In the genomic region with DNA sequence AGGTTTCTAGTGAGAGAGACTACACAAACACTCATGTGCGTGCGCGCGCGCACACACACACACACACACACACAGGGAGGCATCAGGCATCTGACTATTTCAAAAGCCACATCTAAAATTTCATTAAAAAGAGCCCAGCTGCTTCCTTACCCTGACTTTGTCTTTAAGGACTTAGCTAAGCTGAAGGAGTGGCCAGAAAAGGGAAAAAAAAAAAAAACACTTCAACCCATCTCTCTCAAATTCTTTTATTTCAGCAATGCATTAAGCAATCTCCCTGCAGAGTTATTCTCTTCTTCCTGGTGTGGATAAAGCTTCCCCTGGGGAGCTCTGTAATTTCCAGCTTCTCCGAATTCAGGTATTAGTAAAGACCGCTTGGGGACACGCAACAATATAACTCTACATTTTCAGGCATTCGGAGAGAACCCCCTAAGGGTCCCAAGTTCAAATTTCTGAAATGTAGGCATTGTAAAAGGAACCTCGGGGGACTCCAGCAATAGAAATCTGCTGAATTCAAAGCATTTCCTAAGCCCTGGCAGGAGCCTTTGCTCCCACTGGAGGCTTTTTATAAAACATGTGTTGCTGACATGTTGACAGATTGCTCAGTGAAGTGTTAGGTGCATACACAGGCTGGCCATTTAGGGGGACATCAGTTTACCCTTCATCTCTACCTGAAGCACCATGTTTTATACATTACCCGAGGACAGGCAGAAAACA, we compare ENCODE assay signal across 14 cellular contexts.
DNase-seq lines count a peak whose midpoint lies in the region; ATAC-seq and TF ChIP-seq lines count a peak whose summit lies in the region.
"Had no signal": no experiment of that assay in that cellular context is flagged by ENCODE, and none has a peak within 500 bp of the region (broad histone marks: within the 10 kb centered on the region; RNA-seq: fewer than 3 reads in every experiment).

No MANE protein-coding gene starts in this region.

- H3K9ac ChIP-seq in fibroblast of lung (ENCODE audit: insufficient read depth, low read length) = no peak overlapping the region

- no peak overlapping the region for H2AFZ ChIP-seq in fibroblast of lung (ENCODE audit: low read length)
- no peak overlapping the region for H2AFZ ChIP-seq in osteoblast (ENCODE audit: low read length)

- H3K36me3 ChIP-seq in fibroblast of lung (ENCODE audit: control insufficient read depth, insufficient read depth, low read length) (no peaks in the 10 kb centered on the region), osteoblast (ENCODE audit: insufficient read depth, low read length) (no peaks in the 10 kb centered on the region)
- H3K36me3 ChIP-seq: ascending aorta had no signal

- DNase-seq in DMS79 treated with DMSO at 0.1 percent for 48 hours (lab: John Stamatoyannopoulos, UW) (peak; percentile 85), NCI-H2227 (lab: John Stamatoyannopoulos, UW; ENCODE audit: unreplicated experiment) (peak; percentile 60), fibroblast of lung (ENCODE audit: low read depth in 2 of 2) (peak; percentile 28 to 81), osteoblast (ENCODE audit: insufficient read length, low spot score, missing footprints) (no peak), COLO668 (lab: John Stamatoyannopoulos, UW; ENCODE audit: unreplicated experiment) (no peak)
- no peak for DNase-seq in activated naive CD4-positive, alpha-beta T cell treated with anti-CD3 and anti-CD28 coated beads, Interleukin-2, amount 50 U/mL, for 72 hours (ENCODE audit: low spot score in 2 of 2)
- no peak for DNase-seq in activated CD4-positive, alpha-beta T cell treated with anti-CD3 and anti-CD28 coated beads, Interleukin-2, amount 50 U/mL, for 48 hours
- DNase-seq: activated CD8-positive, alpha-beta T cell treated with anti-CD3 and anti-CD28 coated beads for 36 hours; GOT3; naive thymus-derived CD4-positive, alpha-beta T cell; NCI-H1092 had no signal

- H3K27ac ChIP-seq in fibroblast of lung (ENCODE audit: insufficient read depth, low read length) = peak overlapping the region; percentile 21
- no peak overlapping the region for H3K27ac ChIP-seq in osteoblast (ENCODE audit: low read depth, low read length)
- H3K27ac ChIP-seq: ascending aorta had no signal

- no peaks in the 10 kb centered on the region for H4K20me1 ChIP-seq in fibroblast of lung (ENCODE audit: control insufficient read depth, extremely low read depth, insufficient read depth, low read length)
- H4K20me1 ChIP-seq in osteoblast (ENCODE audit: insufficient read depth, low read length) = no peaks in the 10 kb centered on the region

- H3K27ac Mint-ChIP-seq in activated naive CD4-positive, alpha-beta T cell treated with anti-CD3 and anti-CD28 coated beads, Interleukin-2, amount 50 U/mL, for 72 hours = no peak overlapping the region
- H3K27ac Mint-ChIP-seq: activated CD8-positive, alpha-beta T cell treated with anti-CD3 and anti-CD28 coated beads for 36 hours; naive thymus-derived CD4-positive, alpha-beta T cell; type B pancreatic cell had no signal

- H3K4me1 ChIP-seq in fibroblast of lung (ENCODE audit: control insufficient read depth, extremely low read depth, insufficient read depth, low read length) (peaks cover 22% of the 10 kb centered on the region), osteoblast (ENCODE audit: insufficient read depth, low read length) (peaks cover 27% of the 10 kb centered on the region)
- H3K4me1 ChIP-seq: ascending aorta had no signal

- TF ChIP-seq CTCF in fibroblast of lung (conservative IDR thresholded peaks at IDR 0.05 in 1 of 2, IDR thresholded peaks at IDR 0.05 in 1 of 2; ENCODE audit: low read depth in 1 of 2, low read length in 2 of 2) (no peak), osteoblast (IDR thresholded peaks at IDR 0.05; ENCODE audit: extremely low read depth, low read depth, low read length) (no peak)

- H3K4me3 ChIP-seq in fibroblast of lung (replicated peaks in 1 of 4; ENCODE audit: control extremely low read depth in 1 of 4, insufficient read depth in 1 of 4, low read depth in 3 of 4, low read length in 4 of 4) (peak overlapping the region in 1 of 4 experiments; percentile 2), osteoblast (ENCODE audit: insufficient read depth, low read length) (peak overlapping the region; percentile 13)
- H3K4me3 ChIP-seq: ascending aorta had no signal

- H3K9me3 Mint-ChIP-seq in activated naive CD4-positive, alpha-beta T cell treated with anti-CD3 and anti-CD28 coated beads, Interleukin-2, amount 50 U/mL, for 72 hours = no peaks in the 10 kb centered on the region
- H3K9me3 Mint-ChIP-seq: activated CD8-positive, alpha-beta T cell treated with anti-CD3 and anti-CD28 coated beads for 36 hours; type B pancreatic cell had no signal

- H3K27me3 ChIP-seq in fibroblast of lung (ENCODE audit: control insufficient read depth, insufficient read depth, low read length) (no peaks in the 10 kb centered on the region), osteoblast (ENCODE audit: insufficient read depth, low read length) (no peaks in the 10 kb centered on the region)
- H3K27me3 ChIP-seq: ascending aorta had no signal

- no peaks in the 10 kb centered on the region for H3K36me3 Mint-ChIP-seq in activated naive CD4-positive, alpha-beta T cell treated with anti-CD3 and anti-CD28 coated beads, Interleukin-2, amount 50 U/mL, for 72 hours
- H3K36me3 Mint-ChIP-seq: naive thymus-derived CD4-positive, alpha-beta T cell; type B pancreatic cell had no signal

- ATAC-seq in HG03045 (IDR thresholded peaks at IDR 0.05; ENCODE audit: unreplicated experiment) = no peak
- no peak for ATAC-seq in activated naive CD4-positive, alpha-beta T cell treated with anti-CD3 and anti-CD28 coated beads, Interleukin-2, amount 50 U/mL, for 72 hours
- ATAC-seq: activated CD8-positive, alpha-beta T cell treated with anti-CD3 and anti-CD28 coated beads for 36 hours; naive thymus-derived CD4-positive, alpha-beta T cell had no signal

- H3K79me2 ChIP-seq in fibroblast of lung (ENCODE audit: control insufficient read depth, insufficient read depth, low read length) (no peaks in the 10 kb centered on the region), osteoblast (ENCODE audit: insufficient read depth, low read length) (no peaks in the 10 kb centered on the region)

- H3K9me3 ChIP-seq in fibroblast of lung (ENCODE audit: control insufficient read depth, insufficient read depth, low read depth, low read length) = no peaks in the 10 kb centered on the region
- H3K9me3 ChIP-seq in osteoblast (ENCODE audit: low read depth, low read length) = no peaks in the 10 kb centered on the region
- H3K9me3 ChIP-seq: ascending aorta had no signal

- H3K4me2 ChIP-seq in fibroblast of lung (ENCODE audit: extremely low read depth, insufficient read depth, low read length) (peak overlapping the region; percentile 55), osteoblast (ENCODE audit: insufficient read depth, low read length) (peak overlapping the region; percentile 42)

Comparison
In these comparisons a context has a peak if more than half of its experiments do, and no peak if none do; other contexts are left out.
1. DNase-seq: peak in DMS79 treated with DMSO at 0.1 percent for 48 hours (single experiment), NCI-H2227 (single experiment) and fibroblast of lung (2 of 2); none in osteoblast (single experiment), activated naive CD4-positive, alpha-beta T cell treated with anti-CD3 and anti-CD28 coated beads, Interleukin-2, amount 50 U/mL, for 72 hours (0 of 2), activated CD4-positive, alpha-beta T cell treated with anti-CD3 and anti-CD28 coated beads, Interleukin-2, amount 50 U/mL, for 48 hours (0 of 2) and COLO668 (single experiment).